ENCODE assay signal across 8 cellular contexts in the genomic region with DNA sequence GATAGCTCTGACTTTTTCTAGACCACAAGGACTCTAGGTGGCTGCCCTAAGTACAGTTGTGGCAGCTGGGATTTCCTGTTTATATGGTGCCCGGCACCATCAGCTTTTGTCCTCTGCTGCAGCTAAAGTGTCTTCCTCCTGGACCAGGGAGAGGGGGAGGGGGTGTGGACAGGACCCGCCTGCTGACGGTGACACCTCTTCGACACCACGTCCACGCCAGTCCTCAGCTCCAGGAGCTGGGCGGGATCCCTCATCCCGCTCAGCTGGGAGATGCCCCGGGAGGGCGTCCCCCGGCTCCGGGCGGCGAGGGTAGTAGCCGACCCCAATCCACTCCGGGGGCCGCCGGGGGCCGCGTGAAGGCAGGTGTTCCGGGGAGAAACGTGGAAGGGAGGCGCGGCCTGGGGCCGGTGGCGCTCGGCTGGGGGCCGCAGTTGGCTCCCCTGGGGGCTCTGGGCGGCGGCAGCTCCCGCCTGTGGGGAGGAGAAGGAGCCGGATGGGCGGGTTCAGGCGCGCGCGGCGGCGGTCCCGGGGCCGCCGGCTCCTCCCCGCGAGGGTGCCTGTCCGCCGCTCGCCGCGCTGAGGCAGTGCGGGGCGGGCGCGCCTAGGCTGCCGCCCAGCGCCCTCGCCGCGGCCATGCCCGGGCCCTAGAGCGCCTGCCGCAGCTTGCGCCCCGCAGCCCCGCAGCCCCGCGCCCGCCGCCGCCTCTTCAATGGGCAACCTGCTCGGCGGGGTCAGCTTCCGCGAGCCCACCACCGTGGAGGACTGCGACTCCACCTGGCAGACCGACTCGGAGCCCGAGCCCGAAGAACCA. TPM values are rescaled to one million over a fixed set of nuclear protein-coding genes. Genes with fewer than 3 reads are reported as not detected.
DNase-seq lines count a peak whose midpoint lies in the region; ATAC-seq, FAIRE-seq and TF ChIP-seq lines count a peak whose summit lies in the region.

A gene (plus strand): TSS at position 584 of the 811 bp plus-strand sequence. CDS start 126 bp downstream, at position 710.

- CTCF ChIA-PET in A673 (lab: Charles Lee) (no interaction called here), mammary epithelial cell (lab: Charles Lee; ENCODE audit: low non-redundant PET) (interaction anchor here (0.5 to 0.6 kb wide), 2 partner anchors 12 to 45 kb away, joined by 5 to 6 read pairs; no protein-coding TSS in a partner anchor)

- H2AFZ ChIP-seq in mammary epithelial cell (ENCODE audit: low read depth, low read length), result peak within 1 kb of the TSS; percentile 96

- DNase-seq in A673 (ENCODE audit: low spot score) (peak; percentile 84), NCI-H2171 (lab: John Stamatoyannopoulos, UW) (peak; percentile 85), mammary epithelial cell (peak; percentile 73), iPS-NIHi7 (ENCODE audit: extremely low spot score) (peak; percentile 89), small intestine (peak; percentile 55)

- peaks cover 7% of the 10 kb centered on the region for H3K4me1 ChIP-seq in A673 (ENCODE audit: insufficient read depth, low read length, poor library complexity, severe bottlenecking)
- H3K4me1 ChIP-seq in mammary epithelial cell (ENCODE audit: insufficient read depth, low read length), result peaks cover 50% of the 10 kb centered on the region
- H3K4me1 ChIP-seq in small intestine (ENCODE audit: control insufficient read depth in 2 of 2, insufficient read depth in 1 of 2, low read depth in 1 of 2, low read length in 1 of 2), result no peaks in the 10 kb centered on the region

- peaks cover 38% of the 10 kb centered on the region for H3K79me2 ChIP-seq in mammary epithelial cell (ENCODE audit: insufficient read depth, low read length)

- intact Hi-C loops in A673 (cut with micrococcal nuclease; ENCODE audit: unreplicated experiment) (no loop called here), mammary epithelial cell (cut with micrococcal nuclease) (loop anchor here (1.0 to 2.0 kb wide), 3 partner anchors 61 to 98 kb away; no protein-coding TSS in a partner anchor)

- no peak for FAIRE-seq in small intestine (lab: Jason Lieb, UNC)

- H3K27me3 ChIP-seq in A673 (replicated peaks; ENCODE audit: insufficient read depth, low read depth, low read length, poor library complexity) (no peaks in the 10 kb centered on the region), mammary epithelial cell (ENCODE audit: insufficient read depth, low read length) (no peaks in the 10 kb centered on the region), small intestine (ENCODE audit: control insufficient read depth in 2 of 2, insufficient read depth in 2 of 2, low read length in 2 of 2) (no peaks in the 10 kb centered on the region)

- in situ Hi-C loops in mammary epithelial cell (cut with MboI; ENCODE audit: low sequenced_read_pairs in 2 of 2), result no loop called here

- dilution Hi-C loops in mammary epithelial cell (cut with HindIII; ENCODE audit: low sequenced_read_pairs), result no loop called here

- BruUV-seq in A673 (replicated peaks; lab: Mats Ljungman, UMichigan), result no TSS peak
- BruUV-seq in mammary epithelial cell (replicated peaks; lab: Mats Ljungman, UMichigan), result no TSS peak

- TF ChIP-seq CTCF in A673 (conservative IDR thresholded peaks at IDR 0.05; ENCODE audit: low read depth, low read length) (no peak), VCaP (conservative IDR thresholded peaks at IDR 0.05) (peak; percentile 64), mammary epithelial cell (conservative IDR thresholded peaks at IDR 0.05 in 1 of 2, IDR thresholded peaks at IDR 0.05 in 1 of 2; ENCODE audit: extremely low read depth in 1 of 2, insufficient read depth in 1 of 2, low read depth in 1 of 2, low read length in 2 of 2) (peak in 1 of 2 donors; percentile 20)

- no peaks in the 10 kb centered on the region for H3K9me3 ChIP-seq in A673 (ENCODE audit: low read depth, low read length, poor library complexity, severe bottlenecking)
- no peaks in the 10 kb centered on the region for H3K9me3 ChIP-seq in mammary epithelial cell (replicated peaks; ENCODE audit: insufficient read depth, low read length)
- no peaks in the 10 kb centered on the region for H3K9me3 ChIP-seq in small intestine (ENCODE audit: control insufficient read depth, low read depth)

- 3% methylated on average over 17 of the region's 79 CpGs for WGBS in mammary epithelial cell (ENCODE audit: low coverage, missing lambda C conversion rate)
- WGBS in small intestine, 3 donors, result 0 to 1% (median 1%) methylated on average over 54 to 79 of the region's 79 CpGs

- H3K4me3 ChIP-seq in A673 (ENCODE audit: low read depth, low read length, poor library complexity, severe bottlenecking), result peak within 1 kb of the TSS; percentile 75
- H3K4me3 ChIP-seq in mammary epithelial cell (replicated peaks in 1 of 3; ENCODE audit: insufficient read depth in 1 of 3, low read depth in 2 of 3, low read length in 3 of 3), result peak within 1 kb of the TSS; percentile 74 to 88 (median 81)
- peak within 1 kb of the TSS; percentile 78 to 84 for H3K4me3 ChIP-seq in small intestine (ENCODE audit: low read depth in 1 of 2, low read length in 2 of 2)

- H4K20me1 ChIP-seq in mammary epithelial cell (ENCODE audit: insufficient read depth, low read length), result no peaks in the 10 kb centered on the region

- no peaks in the 10 kb centered on the region for H3K36me3 ChIP-seq in A673 (ENCODE audit: insufficient read depth, low read length, poor library complexity, severe bottlenecking)
- no peaks in the 10 kb centered on the region for H3K36me3 ChIP-seq in mammary epithelial cell (ENCODE audit: insufficient read depth, low read length)
- no peaks in the 10 kb centered on the region for H3K36me3 ChIP-seq in small intestine (ENCODE audit: control insufficient read depth in 2 of 2, insufficient read depth in 2 of 2, low read length in 2 of 2)

- peak within 1 kb of the TSS; percentile 79 for H3K9ac ChIP-seq in mammary epithelial cell (ENCODE audit: insufficient read depth, low read length)

- ATAC-seq in GM18861 (IDR thresholded peaks at IDR 0.05; ENCODE audit: unreplicated experiment) (peak; percentile 63), HG03064 (IDR thresholded peaks at IDR 0.05; ENCODE audit: low read depth, unreplicated experiment) (peak; percentile 83)

- H3K4me2 ChIP-seq in mammary epithelial cell (ENCODE audit: insufficient read depth, low read depth, low read length), result peak within 1 kb of the TSS; percentile 96

- H3K27ac ChIP-seq in A673 (ENCODE audit: low read depth, low read length, poor library complexity, severe bottlenecking) (peak within 1 kb of the TSS; percentile 35), VCaP (peak within 1 kb of the TSS; percentile 77), mammary epithelial cell (ENCODE audit: insufficient read depth, low read depth, low read length) (peak within 1 kb of the TSS; percentile 45), small intestine (ENCODE audit: low read depth in 1 of 2, low read length in 1 of 2) (peak within 1 kb of the TSS; percentile 80 to 92)

- POLR2A ChIA-PET in A673 (lab: Charles Lee; ENCODE audit: low non-redundant PET), result interaction anchor here (0.6 kb wide), 3 partner anchors 10 to 387 kb away, joined by 3 to 9 read pairs (median 4); no protein-coding TSS in a partner anchor

RNA-seq across cellular contexts. Expression of the gene that starts here (rescaled TPM):
- 8.0 and 9.3 TPM in 2 replicates for total RNA-seq in A673 (2021)
- total RNA-seq in mammary epithelial cell, result 100 to 1,000 TPM in 1 of 2 donors, 10 to 100 TPM in 1; 33.4 to 106 TPM
- 6.8 TPM for polyA plus RNA-seq in mammary epithelial cell
- 8.1 TPM for polyA minus RNA-seq in mammary epithelial cell
- polyA plus RNA-seq in small intestine, result 1 to 10 TPM in 2 of 3 donors, under 1 TPM in 1; 0.22 to 3.8 (median 1.6) TPM

Comparison
In these comparisons a context has a peak if more than half of its experiments do, and no peak if none do; other contexts are left out.
1. Peak in every context shown above with its lines: DNase-seq, ATAC-seq, H3K4me3 ChIP-seq and H3K27ac ChIP-seq.
2. H3K27ac ChIP-seq: peak in every context shown above with its lines; median percentile 86 in small intestine; 77 in VCaP; 45 in mammary epithelial cell; 35 in A673.